Comparison of ENCODE assay signal across 23 cellular contexts in the genomic region with DNA sequence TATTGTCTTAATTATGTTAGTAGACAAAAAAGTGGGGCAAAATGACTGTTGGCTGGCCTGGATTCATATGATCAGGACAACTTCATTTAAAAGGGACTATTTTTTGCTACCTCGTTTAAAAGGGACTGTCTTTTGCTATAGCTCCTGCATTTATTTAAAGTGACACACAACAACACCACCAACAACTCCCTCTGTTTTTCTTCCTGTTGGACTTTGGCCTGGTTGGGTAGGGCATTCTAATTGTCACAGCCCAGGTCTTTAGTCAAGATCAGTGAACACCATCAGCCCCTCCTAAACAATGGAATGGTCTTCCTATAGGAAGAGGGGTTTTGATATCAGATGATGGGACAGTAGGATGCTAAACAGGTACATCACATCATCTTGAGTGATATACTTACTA.
"Had no signal": no experiment of that assay in that cellular context is flagged by ENCODE, and none has a peak within 500 bp of the region (broad histone marks: within the 10 kb centered on the region; RNA-seq: fewer than 3 reads in every experiment).

No MANE protein-coding gene starts in this region.

- FAIRE-seq: astrocyte, RCC 7860 had no signal

- H3K9me3 ChIP-seq: SJSA1 had no signal

- H3K27ac ChIP-seq: SJSA1 had no signal

- H3K4me1 ChIP-seq: SJSA1 had no signal

- H3K36me3 ChIP-seq: SJSA1 had no signal

- DNase-seq: activated B cell treated with CpG ODN at 0.5 μM for 24 hours; activated CD4-positive, alpha-beta memory T cell treated with anti-CD3 and anti-CD28 coated beads for 36 hours; activated CD4-positive, alpha-beta T cell treated with anti-CD3 and anti-CD28 coated beads, Interleukin-2, amount 10 ng/mL, durations not matched to agents 7 days and 5 days; activated gamma-delta T cell; activated naive CD4-positive, alpha-beta T cell treated with anti-CD3 and anti-CD28 coated beads for 36 hours; activated T-cell treated with anti-CD3 and anti-CD28 coated beads for 4 hours; activated T-cell treated with anti-CD3 and anti-CD28 coated beads, Interleukin-2, amount 50 U/mL, for 48 hours; amygdala; Karpas-422; NCI-H1092 treated with DMSO at 0.1 percent for 48 hours; NCI-H1417 treated with DMSO at 0.1 percent for 48 hours; NCI-H1694 treated with DMSO at 0.1 percent for 48 hours; NCI-H2029 treated with DMSO at 0.1 percent for 48 hours; NCI-H345; NCI-H510A; PC-3; SHP77; T-cell; T-helper 2 cell; T1000 had no signal

- H3K4me3 ChIP-seq: SJSA1 had no signal

- H3K27me3 ChIP-seq: SJSA1 had no signal
